Comparison of ENCODE assay signal across 11 cellular contexts in genomic region chr6:11276911-11277274, GRCh38. TPM values are rescaled to one million over a fixed set of nuclear protein-coding genes. Genes with fewer than 3 reads are reported as not detected.
DNase-seq lines count a peak whose midpoint lies in the region; ATAC-seq, FAIRE-seq and TF ChIP-seq lines count a peak whose summit lies in the region.
"Had no signal": no experiment of that assay in that cellular context is flagged by ENCODE, and none has a peak within 500 bp of the region (broad histone marks: within the 10 kb centered on the region; RNA-seq: fewer than 3 reads in every experiment).

No MANE protein-coding gene starts in this region.

- BruUV-seq in IMR-90 (replicated peaks; lab: Mats Ljungman, UMichigan) (no TSS peak), GM12878 (replicated peaks; lab: Mats Ljungman, UMichigan) (no TSS peak)

- H3K23ac ChIP-seq in IMR-90 (ENCODE audit: low read depth, low read length), result peak overlapping the region; percentile 85

- H4K8ac ChIP-seq in IMR-90 (ENCODE audit: low read depth in 2 of 2, low read length in 2 of 2), result peak overlapping the region; percentile 3 to 83

- WGBS in IMR-90 (ENCODE audit: extremely low coverage in 2 of 2, insufficient read length in 1 of 2), 2 experiments, result no CpG with 5 or more reads among the region's 4 CpGs
- 59% methylated on average over 4 of the region's 4 CpGs for WGBS in GM12878 (ENCODE audit: insufficient coverage, insufficient replicate concordance, low lambda C conversion rate, missing lambda C conversion rate)

- H3K18ac ChIP-seq in IMR-90 (ENCODE audit: low read depth, low read length), result peak overlapping the region; percentile 82

- peak overlapping the region; percentile 54; the same call in 2 of the 3 replicates for H2BK15ac ChIP-seq in IMR-90 (ENCODE audit: low read depth, low read length)

- H3K27ac Mint-ChIP-seq in CD4-positive, alpha-beta memory T cell, result peak overlapping the region; percentile 54 to 97 (median 88)
- peak overlapping the region; percentile 81 for H3K27ac Mint-ChIP-seq in nephron progenitor cell

- H3K27me3 Mint-ChIP-seq in CD4-positive, alpha-beta memory T cell, result no peaks in the 10 kb centered on the region
- peaks cover 10% of the 10 kb centered on the region for H3K27me3 Mint-ChIP-seq in nephron progenitor cell (ENCODE audit: low read depth, poor library complexity)

- TF ChIP-seq EP300 in GM12878 (IDR thresholded peaks at IDR 0.05; ENCODE audit: borderline replicate concordance in 1 of 2, control insufficient read depth in 1 of 2, low read depth in 2 of 2, low read length in 2 of 2), result no peak

- intact Hi-C loops in CD4-positive, alpha-beta memory T cell (cut with micrococcal nuclease), result loop anchor here (2.0 kb wide), 1 partner anchor 18 kb away; no protein-coding TSS in a partner anchor
- intact Hi-C loops in IMR-90 (cut with micrococcal nuclease), result no loop called here
- intact Hi-C loops in GM12878 (cut with micrococcal nuclease; ENCODE audit: unreplicated experiment), result loop anchor here (1.0 to 5.0 kb wide), 8 partner anchors 14 to 184 kb away; partner anchors contain the start of gene NEDD9

- ATAC-seq in IMR-90 (ENCODE audit: low read depth) (no peak), GM12878 (no peak), GM21619 (IDR thresholded peaks at IDR 0.05; ENCODE audit: unreplicated experiment) (no peak)

- no peaks in the 10 kb centered on the region for H3K9me3 Mint-ChIP-seq in CD4-positive, alpha-beta memory T cell
- H3K9me3 Mint-ChIP-seq in nephron progenitor cell, result no peaks in the 10 kb centered on the region

- peak overlapping the region; percentile 71 for H4K91ac ChIP-seq in IMR-90 (ENCODE audit: insufficient read depth, low read depth, low read length)

- CTCF ChIA-PET in CD4-positive, alpha-beta memory T cell (lab: Charles Lee; ENCODE audit: partially characterized antibody), result interaction anchor here (0.8 to 1.8 kb wide), 5 partner anchors 11 to 220 kb away, joined by 3 to 4 read pairs (median 3); no protein-coding TSS in a partner anchor
- CTCF ChIA-PET in IMR-90 (lab: Yijun Ruan, JAX), result interaction anchor here (1.0 kb wide), 1 partner anchor 219 kb away, joined by 3 read pairs; no protein-coding TSS in a partner anchor
- CTCF ChIA-PET in GM12878 (lab: Yijun Ruan, JAX), result interaction anchor here (1.1 to 4.3 kb wide), 11 partner anchors 13 to 219 kb away, joined by 3 to 32 read pairs (median 7); no protein-coding TSS in a partner anchor

- POLR2A ChIA-PET in CD4-positive, alpha-beta memory T cell (lab: Charles Lee; ENCODE audit: partially characterized antibody), result interaction anchor here (0.8 to 2.1 kb wide), 4 partner anchors 15 to 105 kb away, joined by 3 to 7 read pairs (median 3); partner anchors contain the start of gene NEDD9
- POLR2A ChIA-PET in IMR-90 (lab: Charles Lee; ENCODE audit: unreplicated experiment), result interaction anchor here (0.6 kb wide), 1 partner anchor 86 kb away, joined by 3 read pairs; no protein-coding TSS in a partner anchor
- POLR2A ChIA-PET in GM12878 (lab: Charles Lee), result interaction anchor here (0.6 to 6.1 kb wide), 16 partner anchors 8 to 183 kb away, joined by 3 to 67 read pairs (median 14); partner anchors contain the start of gene NEDD9

- SMC1A ChIA-PET in GM12878 (lab: Charles Lee; ENCODE audit: uncharacterized antibody, unreplicated experiment), result interaction anchor here (0.6 to 7.2 kb wide), 32 partner anchors 14 to 299 kb away, joined by 3 to 112 read pairs (median 8); partner anchors contain the start of gene NEDD9

- H3K79me2 ChIP-seq in GM12878 (ENCODE audit: control insufficient read depth, insufficient read depth, low read length), result no peaks in the 10 kb centered on the region; the same call in 1 of the 2 replicates

- peak overlapping the region; percentile 86 for H2AK5ac ChIP-seq in IMR-90 (ENCODE audit: low read depth, low read length)

- no peaks in the 10 kb centered on the region for H3K36me3 ChIP-seq in CD4-positive, alpha-beta memory T cell (ENCODE audit: insufficient read depth, low read length)
- H3K36me3 ChIP-seq in IMR-90 (ENCODE audit: control insufficient read depth, insufficient read depth, low read length) (no peaks in the 10 kb centered on the region), GM12878 (ENCODE audit: control insufficient read depth in 2 of 2, insufficient read depth in 2 of 2, low read length in 1 of 2) (peaks cover 6 to 19% of the 10 kb centered on the region in 2 experiments)

- H3K14ac ChIP-seq in IMR-90 (replicated peaks; ENCODE audit: low read depth, low read length), result peak overlapping the region; percentile 84

- dilution Hi-C loops in IMR-90 (cut with HindIII; ENCODE audit: low sequenced_read_pairs, unreplicated experiment), result no loop called here

- peak overlapping the region; percentile 35 for H2AK9ac ChIP-seq in IMR-90 (replicated peaks; ENCODE audit: low read depth, low read length, poor library complexity)

- no peaks in the 10 kb centered on the region for H3K27me3 ChIP-seq in CD4-positive, alpha-beta memory T cell (ENCODE audit: insufficient read depth, low read length)
- H3K27me3 ChIP-seq in IMR-90 (ENCODE audit: control insufficient read depth, insufficient read depth, low read length), result no peaks in the 10 kb centered on the region
- H3K27me3 ChIP-seq in GM12878 (replicated peaks in 1 of 2; ENCODE audit: control insufficient read depth in 2 of 2, insufficient read depth in 2 of 2, low read length in 1 of 2), result no peaks in the 10 kb centered on the region

- H3K4me2 ChIP-seq in IMR-90 (ENCODE audit: low read depth, low read length) (peak overlapping the region; percentile 32; the same call in 1 of the 2 replicates), GM12878 (ENCODE audit: control insufficient read depth, insufficient read depth) (peak overlapping the region; percentile 64; the same call in 1 of the 2 replicates)

- peak overlapping the region; percentile 35 for H3K27ac ChIP-seq in CD4-positive, alpha-beta memory T cell (ENCODE audit: low read depth, low read length)
- peak overlapping the region; percentile 60 for H3K27ac ChIP-seq in IMR-90 (ENCODE audit: insufficient read depth, low read length)
- H3K27ac ChIP-seq in GM12878 (ENCODE audit: control insufficient read depth, insufficient read depth), result peak overlapping the region; percentile 95

- peaks cover 35% of the 10 kb centered on the region for H3K9me1 ChIP-seq in IMR-90 (ENCODE audit: insufficient read depth, low read length)

- H2BK120ac ChIP-seq in IMR-90 (ENCODE audit: low read depth, low read length), result peak overlapping the region; percentile 98

- peak overlapping the region; percentile 94 for H2BK20ac ChIP-seq in IMR-90 (ENCODE audit: low read depth, low read length)

- no peak for FAIRE-seq in GM12878 (lab: Jason Lieb, UNC)
- FAIRE-seq: D721Med had no signal

- H3K4me1 Mint-ChIP-seq in CD4-positive, alpha-beta memory T cell, result peaks cover 48 to 66% (median 60%) of the 10 kb centered on the region in 4 donors
- peaks cover 90% of the 10 kb centered on the region for H3K4me1 Mint-ChIP-seq in nephron progenitor cell

- in situ Hi-C loops in IMR-90 (cut with MboI; ENCODE audit: low sequenced_read_pairs) (no loop called here), GM12878 (cut with MboI) (no loop called here)

- no peak for TF ChIP-seq CTCF in IMR-90 (conservative IDR thresholded peaks at IDR 0.05; ENCODE audit: low read depth, low read length)
- no peak for TF ChIP-seq CTCF in GM12878 (IDR thresholded peaks at IDR 0.05 in 2 of 3, conservative IDR thresholded peaks at IDR 0.05 in 1 of 3; ENCODE audit: control insufficient read depth in 2 of 3, extremely low read depth in 1 of 3, insufficient read depth in 1 of 3, low read depth in 3 of 3, low read length in 3 of 3)
- TF ChIP-seq CTCF in nephron progenitor cell (IDR thresholded peaks at IDR 0.05), result no peak

- peak overlapping the region; percentile 88 for H3K4ac ChIP-seq in IMR-90 (ENCODE audit: low read depth, low read length)

- H3K4me1 ChIP-seq in CD4-positive, alpha-beta memory T cell (ENCODE audit: insufficient read depth, low read length), result peaks cover 50% of the 10 kb centered on the region
- peaks cover 28% of the 10 kb centered on the region for H3K4me1 ChIP-seq in IMR-90 (ENCODE audit: control insufficient read depth, insufficient read depth, low read length)
- H3K4me1 ChIP-seq in GM12878 (ENCODE audit: control insufficient read depth, insufficient read depth, low read length), result peaks cover 46% of the 10 kb centered on the region

- peak overlapping the region in 4 of 8 donors; percentile 10 to 67 (median 45) for H3K4me3 Mint-ChIP-seq in CD4-positive, alpha-beta memory T cell
- peak overlapping the region; percentile 2 for H3K4me3 Mint-ChIP-seq in nephron progenitor cell

- H3K9ac ChIP-seq in IMR-90 (ENCODE audit: low read depth, low read length) (no peak overlapping the region), GM12878 (ENCODE audit: control insufficient read depth, insufficient read depth, low read length) (peak overlapping the region; percentile 77; the same call in 1 of the 2 replicates)

- H4K20me1 ChIP-seq in IMR-90 (ENCODE audit: insufficient read depth, low read length) (no peaks in the 10 kb centered on the region), GM12878 (ENCODE audit: control insufficient read depth, insufficient read depth) (no peaks in the 10 kb centered on the region)

- peak overlapping the region; percentile 57 for H2BK5ac ChIP-seq in IMR-90 (ENCODE audit: low read depth, low read length, poor library complexity, severe bottlenecking)

- no peaks in the 10 kb centered on the region; a peak in 1 of 4 replicates for H3K79me1 ChIP-seq in IMR-90 (ENCODE audit: low read depth in 1 of 2, low read length in 2 of 2)

- no peak for TF ChIP-seq POLR2A in IMR-90 (IDR thresholded peaks at IDR 0.05; ENCODE audit: low read depth, low read length)
- no peak for TF ChIP-seq POLR2A in GM12878 (IDR thresholded peaks at IDR 0.05; ENCODE audit: low read depth, low read length)

- peak overlapping the region; percentile 66; the same call in 1 of the 2 replicates for H3K56ac ChIP-seq in IMR-90 (ENCODE audit: extremely low read depth, insufficient read depth, low read length)

- RAD21 ChIA-PET in GM12878 (lab: Charles Lee; ENCODE audit: unreplicated experiment), result interaction anchor here (0.7 to 6.3 kb wide), 28 partner anchors 14 to 219 kb away, joined by 3 to 108 read pairs (median 12); partner anchors contain the start of gene NEDD9

- DNase-seq in CD4-positive, alpha-beta memory T cell, result no peak
- DNase-seq in IMR-90 (no peak), GM12878 (ENCODE audit: low read depth, low spot score) (no peak), nephron progenitor cell (no peak), AG08396 (ENCODE audit: low spot score) (no peak), NCI-H345 (lab: John Stamatoyannopoulos, UW) (no peak)
- DNase-seq in activated CD4-positive, alpha-beta T cell treated with anti-CD3 and anti-CD28 coated beads, Interleukin-2, amount 50 U/mL, for 1 hour, result no peak
- DNase-seq: hippocampal formation, NCI-H1436 had no signal

- no peak for TF ChIP-seq RAD21 in IMR-90 (IDR thresholded peaks at IDR 0.05; ENCODE audit: low read length)
- no peak for TF ChIP-seq RAD21 in GM12878 (IDR thresholded peaks at IDR 0.05; ENCODE audit: insufficient read depth, low read depth, low read length)

- H2AFZ ChIP-seq in IMR-90 (replicated peaks; ENCODE audit: low read length, poor library complexity) (no peak overlapping the region), GM12878 (ENCODE audit: control insufficient read depth, low read depth, low read length) (no peak overlapping the region; the same call in 1 of the 2 replicates)

- H4K5ac ChIP-seq in IMR-90 (ENCODE audit: low read depth, low read length), result peak overlapping the region; percentile 58

- peaks cover 14 to 40% of the 10 kb centered on the region in 2 donors for H3K36me3 Mint-ChIP-seq in CD4-positive, alpha-beta memory T cell
- H3K36me3 Mint-ChIP-seq in nephron progenitor cell (ENCODE audit: low read depth), result no peaks in the 10 kb centered on the region

- no peaks in the 10 kb centered on the region for H3K9me3 ChIP-seq in CD4-positive, alpha-beta memory T cell (ENCODE audit: control insufficient read depth in 1 of 2, low read length in 2 of 2)
- no peaks in the 10 kb centered on the region for H3K9me3 ChIP-seq in IMR-90 (ENCODE audit: control insufficient read depth, insufficient read depth, low read length)
- H3K9me3 ChIP-seq in GM12878 (replicated peaks; ENCODE audit: control insufficient read depth, insufficient read depth, low read length), result no peaks in the 10 kb centered on the region

- H3K4me3 ChIP-seq in CD4-positive, alpha-beta memory T cell (ENCODE audit: low read length in 2 of 2), result peak overlapping the region in 1 of 2 donors; percentile 4
- H3K4me3 ChIP-seq in IMR-90 (ENCODE audit: insufficient read depth, low read depth, low read length) (no peak overlapping the region), GM12878 (no peak overlapping the region)

RNA-seq across cellular contexts. Expression of gene NEDD9, which starts 44.4 kb away (rescaled TPM):
- total RNA-seq in CD4-positive, alpha-beta memory T cell, result 10 to 100 TPM; 42.7 to 47.4 TPM
- 10 to 100 TPM; 17.2 to 38.5 TPM for polyA plus RNA-seq in CD4-positive, alpha-beta memory T cell
- 16.5 and 16.7 TPM in 2 replicates for total RNA-seq in IMR-90 (2012; rRNA removed)
- 7.6 and 8.2 TPM in 2 replicates for polyA plus RNA-seq in IMR-90 (2012; rRNA removed)
- 5.4 and 7.2 TPM in 2 replicates for polyA plus RNA-seq in IMR-90 (2012; cell fraction: cytosol; rRNA removed)
- polyA plus RNA-seq in IMR-90 (2012; cell fraction: nucleus; rRNA removed; ENCODE audit: low replicate concordance), result 9.9 and 17.1 TPM in 2 replicates
- total RNA-seq in GM12878 (2013; cell fraction: nucleolus; rRNA removed), result 359 and 392 TPM in 2 replicates
- 16.9 and 21.3 TPM in 2 replicates for total RNA-seq in GM12878 (2014; rRNA removed)
- 18.4 and 20.1 TPM in 2 replicates for total RNA-seq in GM12878 (2014; rRNA removed; fragmentation: Illumina TruSeq; extraction: Trizol)
- 15.2 and 17.5 TPM in 2 replicates for total RNA-seq in GM12878 (2021)
- polyA plus RNA-seq in GM12878 (2011; ENCODE audit: low read depth), result 21.4 TPM
- 82.7 and 92.6 TPM in 2 replicates for polyA plus RNA-seq in GM12878 (2011; rRNA removed)
- polyA plus RNA-seq in GM12878 (2011; cell fraction: cytosol; rRNA removed), result 78.6 and 84.6 TPM in 2 replicates
- polyA plus RNA-seq in GM12878 (2011; cell fraction: nucleus; rRNA removed), result 78.6 and 79.5 TPM in 2 replicates
- polyA plus RNA-seq in GM12878 (2012), result 29.0 and 31.7 TPM in 2 replicates
- polyA plus RNA-seq in GM12878 (2014; fragmentation: Illumina TruSeq; extraction: Trizol), result 14.0 and 14.2 TPM in 2 replicates
- 1 to 10 TPM; 4.9 to 6.3 TPM for polyA plus RNA-seq in GM12878 (2014; fragmentation: Nextera tagmentation; extraction: Ambion mirVana)
- 13.0 and 15.3 TPM in 2 replicates for polyA plus RNA-seq in GM12878 (2014; rRNA removed)
- polyA plus RNA-seq in GM12878 (2016; fragmentation: Nextera tagmentation; extraction: Ambion mirVana), result 10 to 100 TPM in 1 of 2 experiments, 1 to 10 TPM in 1; 9.7 to 12.1 TPM
- 260 and 266 TPM in 2 replicates for polyA minus RNA-seq in GM12878 (2011; rRNA and poly(A)+ RNA removed)
- 53.4 and 63.7 TPM in 2 replicates for polyA minus RNA-seq in GM12878 (2011; cell fraction: cytosol; rRNA and poly(A)+ RNA removed)
- polyA minus RNA-seq in GM12878 (2011; cell fraction: nucleus; rRNA and poly(A)+ RNA removed), result 204 and 326 TPM in 2 replicates

Comparison
In these comparisons a context has a peak if more than half of its experiments do, and no peak if none do; other contexts are left out.
1. H3K27ac ChIP-seq: peak in every context shown above with its lines; median percentile 95 in GM12878; 60 in IMR-90; 35 in CD4-positive, alpha-beta memory T cell.